In genomic region chr10:104120903-104121484, GRCh38 we compare ENCODE assay signal across 8 cellular contexts. TPM values are rescaled to one million over a fixed set of nuclear protein-coding genes. Genes with fewer than 3 reads are reported as not detected.
DNase-seq lines count a peak whose midpoint lies in the region; ATAC-seq and TF ChIP-seq lines count a peak whose summit lies in the region.

No MANE protein-coding gene starts in this region.

- no peak for TF ChIP-seq CTCF in osteoblast (IDR thresholded peaks at IDR 0.05; ENCODE audit: extremely low read depth, low read depth, low read length)
- no peak for TF ChIP-seq CTCF in thoracic aorta (IDR thresholded peaks at IDR 0.05)

- no peaks in the 10 kb centered on the region for H4K20me1 ChIP-seq in osteoblast (ENCODE audit: insufficient read depth, low read length)

- peaks cover 9% of the 10 kb centered on the region; the same call in 1 of the 2 replicates for H3K36me3 ChIP-seq in KOPT-K1 (ENCODE audit: insufficient read depth, low read length)
- H3K36me3 ChIP-seq in osteoblast (ENCODE audit: insufficient read depth, low read length) = no peaks in the 10 kb centered on the region
- H3K36me3 ChIP-seq in thoracic aorta = no peaks in the 10 kb centered on the region

- peak overlapping the region; percentile 90 for H3K4me3 Mint-ChIP-seq in activated naive CD8-positive, alpha-beta T cell treated with anti-CD3 and anti-CD28 coated beads for 36 hours

- H3K4me1 Mint-ChIP-seq in activated naive CD8-positive, alpha-beta T cell treated with anti-CD3 and anti-CD28 coated beads for 36 hours = peaks cover 29% of the 10 kb centered on the region

- no peaks in the 10 kb centered on the region for H3K27me3 ChIP-seq in osteoblast (ENCODE audit: insufficient read depth, low read length)
- H3K27me3 ChIP-seq in thoracic aorta (replicated peaks; ENCODE audit: insufficient read depth) = no peaks in the 10 kb centered on the region

- H3K4me1 ChIP-seq in osteoblast (ENCODE audit: insufficient read depth, low read length) (peaks cover 31% of the 10 kb centered on the region), thoracic aorta (ENCODE audit: control insufficient read depth in 1 of 2, low read depth in 2 of 2) (peaks cover 17 to 21% of the 10 kb centered on the region in 2 donors)

- H3K36me3 Mint-ChIP-seq in activated naive CD8-positive, alpha-beta T cell treated with anti-CD3 and anti-CD28 coated beads for 36 hours = peaks cover 17% of the 10 kb centered on the region

- no peaks in the 10 kb centered on the region for H3K27me3 Mint-ChIP-seq in activated naive CD8-positive, alpha-beta T cell treated with anti-CD3 and anti-CD28 coated beads for 36 hours

- peak; percentile 53 for DNase-seq in COLO829 (ENCODE audit: low spot score)
- DNase-seq in SKM-1 treated with dmso at 0.1 percent for 144 hours (lab: John Stamatoyannopoulos, UW; ENCODE audit: unreplicated experiment) = peak; percentile 84
- peak; percentile 82 for DNase-seq in activated naive CD8-positive, alpha-beta T cell treated with anti-CD3 and anti-CD28 coated beads for 36 hours
- peak; percentile 59 to 92 (median 81) for DNase-seq in head of caudate nucleus
- DNase-seq in osteoblast (ENCODE audit: insufficient read length, low spot score, missing footprints) = peak; percentile 87
- peak; percentile 97 for DNase-seq in thoracic aorta (ENCODE audit: low spot score)

- H3K79me2 ChIP-seq in osteoblast (ENCODE audit: insufficient read depth, low read length) = no peaks in the 10 kb centered on the region

- H3K9me3 ChIP-seq in KOPT-K1 (ENCODE audit: insufficient read depth, low read length, poor library complexity, severe bottlenecking) = no peaks in the 10 kb centered on the region
- no peaks in the 10 kb centered on the region for H3K9me3 ChIP-seq in osteoblast (ENCODE audit: low read depth, low read length)
- no peaks in the 10 kb centered on the region for H3K9me3 ChIP-seq in thoracic aorta

- H3K4me3 ChIP-seq in osteoblast (ENCODE audit: insufficient read depth, low read length) = peak overlapping the region; percentile 88
- peak overlapping the region; percentile 87 for H3K4me3 ChIP-seq in thoracic aorta

- H2AFZ ChIP-seq in osteoblast (ENCODE audit: low read length) = peak overlapping the region; percentile 96

- intact Hi-C loops in head of caudate nucleus (cut with DNase I) = loop anchor here (5.0 to 10.0 kb wide), 5 partner anchors 44 to 206 kb away; partner anchors contain the start of genes SLK and STN1

- peak overlapping the region; percentile 94 for H3K27ac ChIP-seq in KOPT-K1 (ENCODE audit: low read depth, low read length, poor library complexity, severe bottlenecking)
- H3K27ac ChIP-seq in osteoblast (ENCODE audit: low read depth, low read length) = peak overlapping the region; percentile 100
- H3K27ac ChIP-seq in thoracic aorta = peak overlapping the region; percentile 98

- no peaks in the 10 kb centered on the region for H3K9me3 Mint-ChIP-seq in activated naive CD8-positive, alpha-beta T cell treated with anti-CD3 and anti-CD28 coated beads for 36 hours

- peak overlapping the region; percentile 100 for H3K4me2 ChIP-seq in osteoblast (ENCODE audit: insufficient read depth, low read length)

- ATAC-seq in GM21529 (IDR thresholded peaks at IDR 0.05; ENCODE audit: unreplicated experiment) = peak; percentile 32
- peak; percentile 89 for ATAC-seq in thoracic aorta (ENCODE audit: insufficient number of reproducible peaks, low FRiP score, low read depth)

- H3K27ac Mint-ChIP-seq in activated naive CD8-positive, alpha-beta T cell treated with anti-CD3 and anti-CD28 coated beads for 36 hours = peak overlapping the region; percentile 97

RNA-seq across cellular contexts. Expression of gene SFR1, which starts 1.0 kb away (rescaled TPM):
- 10 to 100 TPM; 17.6 to 19.6 TPM for total RNA-seq in activated naive CD8-positive, alpha-beta T cell treated with anti-CD3 and anti-CD28 coated beads for 36 hours
- total RNA-seq in osteoblast (9.7 and 11.6 TPM in 2 replicates), thoracic aorta (1 to 10 TPM; 4.9 to 7.4 TPM)

RNA-seq across cellular contexts. Expression of gene COL17A1, which starts 35.3 kb away (rescaled TPM):
- not detected for total RNA-seq in activated naive CD8-positive, alpha-beta T cell treated with anti-CD3 and anti-CD28 coated beads for 36 hours
- total RNA-seq in osteoblast (under 0.01 TPM in 2 replicates), thoracic aorta (under 1 TPM; 0.49 to 0.95 TPM)

Comparison
In these comparisons a context has a peak if more than half of its experiments do, and no peak if none do; other contexts are left out.
1. Peak in every context shown above with its lines: DNase-seq, ATAC-seq, H3K4me3 ChIP-seq and H3K27ac ChIP-seq.